ENCODE assay signal across 30 cellular contexts in genomic region chr5:54450542-54450941, GRCh38. TPM values are rescaled to one million over a fixed set of nuclear protein-coding genes. Genes with fewer than 3 reads are reported as not detected.
"Had no signal": no experiment of that assay in that cellular context is flagged by ENCODE, and none has a peak within 500 bp of the region (broad histone marks: within the 10 kb centered on the region; RNA-seq: fewer than 3 reads in every experiment).

No MANE protein-coding gene starts in this region.

- H3K9me3 Mint-ChIP-seq: dendritic cell treated with granulocyte-macrophage colony-stimulating factor and Interleukin-4, amounts not matched to agents 40 ng/mL and 50 ng/mL, for 4 days; memory B cell; naive thymus-derived CD4-positive, alpha-beta T cell; nephron; neural progenitor cell; stimulated activated naive B cell treated with anti-CD40 and anti-IgM and Interleukin-4, amounts not matched to agents 10 μg/mL and 1 μg/mL and 100 μg/mL, for 72 hours; stimulated activated naive CD8-positive, alpha-beta T cell treated with anti-CD3 and anti-CD28 coated beads, Interleukin-15, Interleukin-2, amounts not matched to agents 100 ng/mL and 50 ng/mL, for 24 hours had no signal

- H3K79me2 ChIP-seq: parathyroid adenoma had no signal

- H3K27me3 ChIP-seq: colonic mucosa, esophagus squamous epithelium, heart right ventricle, neural progenitor cell, right lobe of liver, tibial nerve, upper lobe of right lung, uterus had no signal

- H3K4me1 ChIP-seq: colonic mucosa, neural progenitor cell, parathyroid adenoma, right lobe of liver, upper lobe of right lung, uterus had no signal

- H3K27me3 Mint-ChIP-seq: progenitor cell of endocrine pancreas; stimulated activated naive CD8-positive, alpha-beta T cell treated with anti-CD3 and anti-CD28 coated beads, Interleukin-15, Interleukin-2, amounts not matched to agents 100 ng/mL and 50 ng/mL, for 24 hours had no signal

- H2AFZ ChIP-seq: neural progenitor cell, parathyroid adenoma had no signal

- H3K27ac Mint-ChIP-seq: dendritic cell treated with granulocyte-macrophage colony-stimulating factor and Interleukin-4, amounts not matched to agents 40 ng/mL and 50 ng/mL, for 4 days; memory B cell; naive thymus-derived CD4-positive, alpha-beta T cell; nephron; neural progenitor cell; progenitor cell of endocrine pancreas; stimulated activated naive B cell treated with anti-CD40 and anti-IgM and Interleukin-4, amounts not matched to agents 10 μg/mL and 1 μg/mL and 100 μg/mL, for 72 hours; stimulated activated naive CD8-positive, alpha-beta T cell treated with anti-CD3 and anti-CD28 coated beads, Interleukin-15, Interleukin-2, amounts not matched to agents 100 ng/mL and 50 ng/mL, for 24 hours had no signal

- H3K36me3 ChIP-seq: colonic mucosa, esophagus squamous epithelium, heart right ventricle, neural progenitor cell, right lobe of liver, thoracic aorta, tibial nerve, upper lobe of right lung, uterus had no signal

- H3K9ac ChIP-seq: neural progenitor cell, parathyroid adenoma had no signal

- H3K36me3 Mint-ChIP-seq: memory B cell; naive thymus-derived CD4-positive, alpha-beta T cell; neural progenitor cell; stimulated activated naive B cell treated with anti-CD40 and anti-IgM and Interleukin-4, amounts not matched to agents 10 μg/mL and 1 μg/mL and 100 μg/mL, for 72 hours had no signal

- H3K4me1 Mint-ChIP-seq: memory B cell; naive thymus-derived CD4-positive, alpha-beta T cell; neural progenitor cell; stimulated activated naive B cell treated with anti-CD40 and anti-IgM and Interleukin-4, amounts not matched to agents 10 μg/mL and 1 μg/mL and 100 μg/mL, for 72 hours had no signal

- H3K27ac ChIP-seq: colonic mucosa, esophagus squamous epithelium, heart right ventricle, neural progenitor cell, parathyroid adenoma, right lobe of liver, thoracic aorta, tibial nerve, upper lobe of right lung, uterus had no signal

- H3K4me2 ChIP-seq: neural progenitor cell had no signal

- H3K4me3 Mint-ChIP-seq: dendritic cell treated with granulocyte-macrophage colony-stimulating factor and Interleukin-4, amounts not matched to agents 40 ng/mL and 50 ng/mL, for 4 days; memory B cell; naive thymus-derived CD4-positive, alpha-beta T cell; nephron; neural progenitor cell; stimulated activated naive B cell treated with anti-CD40 and anti-IgM and Interleukin-4, amounts not matched to agents 10 μg/mL and 1 μg/mL and 100 μg/mL, for 72 hours; stimulated activated naive CD8-positive, alpha-beta T cell treated with anti-CD3 and anti-CD28 coated beads, Interleukin-15, Interleukin-2, amounts not matched to agents 100 ng/mL and 50 ng/mL, for 24 hours had no signal

- H3K4me3 ChIP-seq: colonic mucosa, esophagus squamous epithelium, heart right ventricle, lung, neural progenitor cell, right lobe of liver, thoracic aorta, tibial nerve, upper lobe of right lung, uterus had no signal

- H3K9me3 ChIP-seq: colonic mucosa, esophagus squamous epithelium, heart right ventricle, right lobe of liver, thoracic aorta, tibial nerve, upper lobe of right lung, uterus had no signal

- DNase-seq: colonic mucosa; effector CD8-positive, alpha-beta T cell; erythroblast; esophagus squamous epithelium; foreskin melanocyte; glutamatergic neuron; heart right ventricle; hippocampal formation; kidney; naive thymus-derived CD4-positive, alpha-beta T cell; right lobe of liver; small intestine; stimulated activated CD4-positive, alpha-beta T cell treated with anti-CD3 and anti-CD28 coated beads, Interleukin-15, amount 100 ng/mL, for 24 hours; stimulated activated CD4-positive, alpha-beta T cell treated with anti-CD3 and anti-CD28 coated beads, Interleukin-2, amount 100 ng/mL, for 48 hours; stimulated activated naive B cell treated with anti-CD40 and anti-IgM and Interleukin-4, amounts not matched to agents 10 μg/mL and 1 μg/mL and 100 μg/mL, for 72 hours; upper lobe of right lung; uterus had no signal

RNA-seq across cellular contexts. Expression of gene HSPB3, which starts 5.0 kb away (rescaled TPM):
- total RNA-seq: kidney; left lobe of liver; naive thymus-derived CD4-positive, alpha-beta T cell; osteoblast; progenitor cell of endocrine pancreas had no signal
- polyA plus RNA-seq: liver; naive thymus-derived CD4-positive, alpha-beta T cell had no signal
